ENCODE assay signal across 8 cellular contexts in the genomic region with DNA sequence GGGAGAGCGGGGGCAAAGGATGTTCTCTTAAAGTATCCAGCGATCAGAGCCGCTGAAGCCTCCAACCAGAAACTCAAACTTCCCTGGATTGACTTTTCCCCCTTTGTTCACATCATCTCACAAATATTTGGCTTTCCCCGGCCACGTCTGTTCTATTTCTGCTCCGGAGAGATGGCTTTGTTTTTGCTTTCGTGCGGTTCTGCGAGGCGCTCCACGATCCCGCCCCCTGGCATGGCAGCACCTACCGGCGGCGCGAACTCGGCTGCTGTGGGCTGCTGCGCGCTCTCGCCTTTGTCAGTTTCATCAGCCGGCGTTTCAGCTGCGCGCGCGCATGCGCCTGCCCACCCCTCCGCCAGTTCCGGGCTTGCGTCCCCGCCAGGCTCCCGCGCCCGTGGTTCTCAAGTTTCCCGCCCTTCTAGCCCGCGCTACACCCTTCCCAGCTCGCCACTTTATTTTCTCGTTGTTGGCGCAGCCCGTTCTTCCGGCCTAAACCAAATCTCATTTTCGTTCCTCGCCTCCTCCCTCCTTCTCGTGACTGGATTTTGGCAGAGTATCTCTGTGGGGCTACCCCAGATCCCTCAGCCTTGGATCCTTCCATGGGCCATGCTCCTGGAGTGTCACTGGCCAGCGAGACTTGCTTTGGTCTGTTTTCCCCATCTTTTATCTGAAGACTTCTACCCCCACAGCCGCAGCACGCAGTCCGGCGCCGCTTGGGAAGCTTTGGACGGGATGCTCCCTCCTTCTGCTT.
DNase-seq lines count a peak whose midpoint lies in the region; ATAC-seq and TF ChIP-seq lines count a peak whose summit lies in the region.

No MANE protein-coding gene starts in this region.

- CTCF ChIA-PET in OCI-LY7 (lab: Charles Lee; ENCODE audit: unreplicated experiment), result no interaction called here

- no peaks in the 10 kb centered on the region for H3K27me3 Mint-ChIP-seq in activated T-cell treated with anti-CD3 and anti-CD28 coated beads, Interleukin-2, amount 50 U/mL, for 4 hours (ENCODE audit: low read depth)
- H3K27me3 Mint-ChIP-seq in naive B cell, result peaks cover under 1 to 5% (median 3%) of the 10 kb centered on the region in 3 donors

- no peaks in the 10 kb centered on the region for H3K36me3 Mint-ChIP-seq in activated T-cell treated with anti-CD3 and anti-CD28 coated beads, Interleukin-2, amount 50 U/mL, for 4 hours (ENCODE audit: insufficient read depth)
- no peaks in the 10 kb centered on the region for H3K36me3 Mint-ChIP-seq in naive B cell
- peaks cover 18% of the 10 kb centered on the region for H3K36me3 Mint-ChIP-seq in stimulated activated effector memory CD8-positive, alpha-beta T cell treated with anti-CD3 and anti-CD28 coated beads, Interleukin-12 subunit alpha, Interleukin-12 subunit beta, amount 100 ng/mL, for 72 hours

- intact Hi-C loops in OCI-LY7 (cut with micrococcal nuclease; ENCODE audit: unreplicated experiment), result loop anchor here (5.0 kb wide), 1 partner anchor 374 kb away; the partner anchor contains the start of gene DDX18
- intact Hi-C loops in esophagus squamous epithelium (cut with DNase I), result no loop called here

- peak overlapping the region; percentile 85 for H3K9ac ChIP-seq in HUES48 (ENCODE audit: low read depth, low read length)

- peak overlapping the region; percentile 92 for H3K4me3 Mint-ChIP-seq in activated T-cell treated with anti-CD3 and anti-CD28 coated beads, Interleukin-2, amount 50 U/mL, for 4 hours
- H3K4me3 Mint-ChIP-seq in naive B cell, result peak overlapping the region; percentile 90 to 99 (median 97)
- peak overlapping the region; percentile 93 for H3K4me3 Mint-ChIP-seq in stimulated activated effector memory CD8-positive, alpha-beta T cell treated with anti-CD3 and anti-CD28 coated beads, Interleukin-12 subunit alpha, Interleukin-12 subunit beta, amount 100 ng/mL, for 72 hours

- POLR2A ChIA-PET in OCI-LY7 (lab: Charles Lee), result interaction anchor here (0.6 to 2.3 kb wide), 2 partner anchors 11 to 525 kb away, joined by 3 to 6 read pairs; no protein-coding TSS in a partner anchor

- H3K79me2 ChIP-seq in OCI-LY7 (ENCODE audit: insufficient read depth, low read depth, low read length), result no peaks in the 10 kb centered on the region

- H2AFZ ChIP-seq in OCI-LY7 (ENCODE audit: low read length), result peak overlapping the region; percentile 93

- H3K4me1 ChIP-seq in HUES48 (ENCODE audit: control insufficient read depth, insufficient read depth, low read length), result peaks cover 15% of the 10 kb centered on the region
- H3K4me1 ChIP-seq in OCI-LY7 (ENCODE audit: insufficient read depth, low read length, poor library complexity, severe bottlenecking), result peaks cover 7% of the 10 kb centered on the region
- H3K4me1 ChIP-seq in esophagus squamous epithelium, result peaks cover 0 to 20% (median 4%) of the 10 kb centered on the region in 3 donors

- BruUV-seq in OCI-LY7 (replicated peaks; lab: Mats Ljungman, UMichigan), result no TSS peak

- peak in 1 of 4 donors; percentile 71 for TF ChIP-seq POLR2A in esophagus squamous epithelium (IDR thresholded peaks at IDR 0.05)

- H3K4me1 Mint-ChIP-seq in activated T-cell treated with anti-CD3 and anti-CD28 coated beads, Interleukin-2, amount 50 U/mL, for 4 hours (ENCODE audit: low read depth), result peaks cover 18% of the 10 kb centered on the region
- H3K4me1 Mint-ChIP-seq in naive B cell, result peaks cover 15 to 27% (median 21%) of the 10 kb centered on the region in 3 donors
- peaks cover 34% of the 10 kb centered on the region for H3K4me1 Mint-ChIP-seq in stimulated activated effector memory CD8-positive, alpha-beta T cell treated with anti-CD3 and anti-CD28 coated beads, Interleukin-12 subunit alpha, Interleukin-12 subunit beta, amount 100 ng/mL, for 72 hours

- H3K27ac ChIP-seq in HUES48 (ENCODE audit: low read depth, low read length), result peak overlapping the region; percentile 81
- peak overlapping the region; percentile 6 for H3K27ac ChIP-seq in OCI-LY7 (ENCODE audit: low read depth, low read length, poor library complexity, severe bottlenecking)
- H3K27ac ChIP-seq in esophagus squamous epithelium, result peak overlapping the region; percentile 12 to 83 (median 74)

- no peaks in the 10 kb centered on the region for H4K20me1 ChIP-seq in OCI-LY7 (ENCODE audit: insufficient read depth, low read length)

- DNase-seq in DMS 273 treated with DMSO at 0.1 percent for 48 hours (lab: John Stamatoyannopoulos, UW) (peak; percentile 70), OCI-LY7 (ENCODE audit: low spot score) (peak; percentile 81), esophagus squamous epithelium (lab: John Stamatoyannopoulos, UW) (peak; percentile 8), naive B cell (peak; percentile 81)
- DNase-seq in activated T-cell treated with anti-CD3 and anti-CD28 coated beads, Interleukin-2, amount 50 U/mL, for 4 hours, result peak; percentile 86
- peak; percentile 69 to 92 for DNase-seq in stimulated activated effector memory CD8-positive, alpha-beta T cell treated with anti-CD3 and anti-CD28 coated beads, Interleukin-12 subunit alpha, Interleukin-12 subunit beta, amount 100 ng/mL, for 72 hours (ENCODE audit: low spot score in 2 of 2)

- no peaks in the 10 kb centered on the region for H3K9me2 ChIP-seq in OCI-LY7 (ENCODE audit: insufficient read depth, low read length)

- TF ChIP-seq CTCF in OCI-LY7 (conservative IDR thresholded peaks at IDR 0.05; ENCODE audit: low read length) (no peak), esophagus squamous epithelium (IDR thresholded peaks at IDR 0.05) (no peak)

- 13 to 20% methylated on average over 28 to 50 of the region's 52 CpGs for WGBS in esophagus squamous epithelium, 2 donors

- H3K9me3 Mint-ChIP-seq in activated T-cell treated with anti-CD3 and anti-CD28 coated beads, Interleukin-2, amount 50 U/mL, for 4 hours, result no peaks in the 10 kb centered on the region
- no peaks in the 10 kb centered on the region for H3K9me3 Mint-ChIP-seq in naive B cell
- no peaks in the 10 kb centered on the region for H3K9me3 Mint-ChIP-seq in stimulated activated effector memory CD8-positive, alpha-beta T cell treated with anti-CD3 and anti-CD28 coated beads, Interleukin-12 subunit alpha, Interleukin-12 subunit beta, amount 100 ng/mL, for 72 hours

- peak overlapping the region; percentile 88 to 96 (median 94) for H3K27ac Mint-ChIP-seq in naive B cell
- peak overlapping the region; percentile 97 for H3K27ac Mint-ChIP-seq in stimulated activated effector memory CD8-positive, alpha-beta T cell treated with anti-CD3 and anti-CD28 coated beads, Interleukin-12 subunit alpha, Interleukin-12 subunit beta, amount 100 ng/mL, for 72 hours

- H3K4me2 ChIP-seq in OCI-LY7 (ENCODE audit: low read length), result peak overlapping the region; percentile 68

- no peaks in the 10 kb centered on the region for H3K9me3 ChIP-seq in HUES48 (ENCODE audit: control insufficient read depth, insufficient read depth, low read length)
- no peaks in the 10 kb centered on the region for H3K9me3 ChIP-seq in OCI-LY7 (ENCODE audit: low read length)
- H3K9me3 ChIP-seq in esophagus squamous epithelium, result no peaks in the 10 kb centered on the region

- peaks cover 4% of the 10 kb centered on the region; the same call in 1 of the 2 replicates for H3K27me3 ChIP-seq in HUES48 (ENCODE audit: control insufficient read depth, insufficient read depth, low read length)
- H3K27me3 ChIP-seq in esophagus squamous epithelium, result peaks cover 0 to 30% (median 0%) of the 10 kb centered on the region in 4 donors

- no peaks in the 10 kb centered on the region for H3K36me3 ChIP-seq in HUES48 (ENCODE audit: control insufficient read depth, insufficient read depth, low read length)
- H3K36me3 ChIP-seq in OCI-LY7 (ENCODE audit: insufficient read depth, low read length), result no peaks in the 10 kb centered on the region
- H3K36me3 ChIP-seq in esophagus squamous epithelium, result no peaks in the 10 kb centered on the region

- ATAC-seq in GM21423 (IDR thresholded peaks at IDR 0.05; ENCODE audit: unreplicated experiment) (peak; percentile 88), naive B cell (ENCODE audit: low read depth in 2 of 2) (peak; percentile 93 to 94)
- ATAC-seq in activated T-cell treated with anti-CD3 and anti-CD28 coated beads, Interleukin-2, amount 50 U/mL, for 4 hours, result peak; percentile 93 to 95
- ATAC-seq in stimulated activated effector memory CD8-positive, alpha-beta T cell treated with anti-CD3 and anti-CD28 coated beads, Interleukin-12 subunit alpha, Interleukin-12 subunit beta, amount 100 ng/mL, for 72 hours, result peak; percentile 92

- H3K4me3 ChIP-seq in HUES48 (ENCODE audit: low read depth, low read length), result peak overlapping the region; percentile 74
- peak overlapping the region; percentile 69 for H3K4me3 ChIP-seq in OCI-LY7 (ENCODE audit: low read depth, low read length, poor library complexity, severe bottlenecking)
- peak overlapping the region; percentile 25 to 68 (median 53) for H3K4me3 ChIP-seq in esophagus squamous epithelium

Comparison
In these comparisons a context has a peak if more than half of its experiments do, and no peak if none do; other contexts are left out.
1. Peak in every context shown above with its lines: DNase-seq, ATAC-seq, H3K4me3 ChIP-seq and H3K27ac ChIP-seq.
2. DNase-seq: peak in every context shown above with its lines; median percentile 86 in activated T-cell treated with anti-CD3 and anti-CD28 coated beads, Interleukin-2, amount 50 U/mL, for 4 hours; 81 in OCI-LY7; 81 in naive B cell; 80 in stimulated activated effector memory CD8-positive, alpha-beta T cell treated with anti-CD3 and anti-CD28 coated beads, Interleukin-12 subunit alpha, Interleukin-12 subunit beta, amount 100 ng/mL, for 72 hours; 70 in DMS 273 treated with DMSO at 0.1 percent for 48 hours; 8 in esophagus squamous epithelium.
3. H3K27ac ChIP-seq: peak in every context shown above with its lines; median percentile 81 in HUES48; 74 in esophagus squamous epithelium; 6 in OCI-LY7.